ENCODE assay signal across 11 cellular contexts in genomic region chr7:96663457-96663856, GRCh38. TPM values are rescaled to one million over a fixed set of nuclear protein-coding genes. Genes with fewer than 3 reads are reported as not detected.
DNase-seq lines count a peak whose midpoint lies in the region; ATAC-seq and TF ChIP-seq lines count a peak whose summit lies in the region.
"Had no signal": no experiment of that assay in that cellular context is flagged by ENCODE, and none has a peak within 500 bp of the region (broad histone marks: within the 10 kb centered on the region; RNA-seq: fewer than 3 reads in every experiment).

No MANE protein-coding gene starts in this region.

- no peak overlapping the region for H4K8ac ChIP-seq in trophoblast cell (ENCODE audit: low read depth, low read length)

- POLR2A ChIA-PET in activated CD4-positive, alpha-beta T cell treated with anti-CD3 and anti-CD28 coated beads, Interleukin-2, amount 10 ng/mL, durations not matched to agents 7 days and 5 days (lab: Charles Lee): no interaction called here

- no peaks in the 10 kb centered on the region for H3K4me1 ChIP-seq in trophoblast cell (ENCODE audit: control insufficient read depth in 1 of 2, insufficient read depth in 2 of 2, low read length in 2 of 2)

- no peak overlapping the region for H2BK120ac ChIP-seq in trophoblast cell (ENCODE audit: insufficient read depth, low read length, poor library complexity)

- H3K36me3 Mint-ChIP-seq in activated CD4-positive, alpha-beta T cell treated with anti-CD3 and anti-CD28 coated beads, Interleukin-2, amount 10 ng/mL, durations not matched to agents 7 days and 5 days (ENCODE audit: low read depth): peaks cover 5% of the 10 kb centered on the region

- H2BK12ac ChIP-seq in trophoblast cell (ENCODE audit: low read length): no peak overlapping the region

- H3K27me3 ChIP-seq in trophoblast cell (ENCODE audit: insufficient read depth, low read length): no peaks in the 10 kb centered on the region
- no peaks in the 10 kb centered on the region for H3K27me3 ChIP-seq in dorsolateral prefrontal cortex

- ATAC-seq in HG02623 (IDR thresholded peaks at IDR 0.05; ENCODE audit: unreplicated experiment): peak; percentile 95
- ATAC-seq in HG03571 (IDR thresholded peaks at IDR 0.05; ENCODE audit: unreplicated experiment): peak; percentile 89
- ATAC-seq: Panc1 had no signal

- no peak overlapping the region for H3K4me3 Mint-ChIP-seq in activated CD4-positive, alpha-beta T cell treated with anti-CD3 and anti-CD28 coated beads, Interleukin-2, amount 10 ng/mL, durations not matched to agents 7 days and 5 days
- H3K4me3 Mint-ChIP-seq: brain had no signal

- H3K27ac Mint-ChIP-seq in activated CD4-positive, alpha-beta T cell treated with anti-CD3 and anti-CD28 coated beads, Interleukin-2, amount 10 ng/mL, durations not matched to agents 7 days and 5 days: no peak overlapping the region
- H3K27ac Mint-ChIP-seq: brain had no signal

- CTCF ChIA-PET in activated CD4-positive, alpha-beta T cell treated with anti-CD3 and anti-CD28 coated beads, Interleukin-2, amount 10 ng/mL, durations not matched to agents 7 days and 5 days (lab: Charles Lee): no interaction called here

- H3K27me3 Mint-ChIP-seq in activated CD4-positive, alpha-beta T cell treated with anti-CD3 and anti-CD28 coated beads, Interleukin-2, amount 10 ng/mL, durations not matched to agents 7 days and 5 days: no peaks in the 10 kb centered on the region

- H3K4me2 ChIP-seq in trophoblast cell (ENCODE audit: low read length): no peak overlapping the region

- no peaks in the 10 kb centered on the region for H3K79me1 ChIP-seq in trophoblast cell (ENCODE audit: low read length)

- H3K4ac ChIP-seq in trophoblast cell (ENCODE audit: low read depth, low read length): no peak overlapping the region

- no peak overlapping the region for H3K14ac ChIP-seq in trophoblast cell (ENCODE audit: low read length)

- H4K91ac ChIP-seq in trophoblast cell (ENCODE audit: low read depth, low read length): no peak overlapping the region

- H3K27ac ChIP-seq in trophoblast cell (ENCODE audit: low read depth, low read length): no peak overlapping the region
- no peak overlapping the region for H3K27ac ChIP-seq in dorsolateral prefrontal cortex

- no peak overlapping the region for H2AFZ ChIP-seq in trophoblast cell (ENCODE audit: insufficient read depth, low read length, poor library complexity)

- peaks cover 16% of the 10 kb centered on the region for H3K4me1 Mint-ChIP-seq in activated CD4-positive, alpha-beta T cell treated with anti-CD3 and anti-CD28 coated beads, Interleukin-2, amount 10 ng/mL, durations not matched to agents 7 days and 5 days
- H3K4me1 Mint-ChIP-seq: brain had no signal

- DNase-seq in SKM-1 treated with dmso at 0.1 percent for 144 hours (lab: John Stamatoyannopoulos, UW; ENCODE audit: unreplicated experiment) (peak; percentile 9), SKM-1 (lab: John Stamatoyannopoulos, UW; ENCODE audit: unreplicated experiment) (no peak), trophoblast cell (peak in 1 of 2 donors; percentile 18), dorsolateral prefrontal cortex (no peak), NCI-H1092 treated with DMSO at 0.1 percent for 48 hours (lab: John Stamatoyannopoulos, UW) (no peak)
- DNase-seq in activated CD4-positive, alpha-beta T cell treated with anti-CD3 and anti-CD28 coated beads, Interleukin-2, amount 10 ng/mL, durations not matched to agents 7 days and 5 days: no peak
- DNase-seq: activated CD4-positive, alpha-beta T cell treated with anti-CD3 and anti-CD28 coated beads for 4 hours had no signal

- intact Hi-C loops in dorsolateral prefrontal cortex (cut with DNase I): no loop called here

- no CpG with 5 or more reads among the region's 2 CpGs for WGBS in trophoblast cell (ENCODE audit: extremely low coverage, insufficient coverage, insufficient read length)

- H3K36me3 ChIP-seq in trophoblast cell (ENCODE audit: control insufficient read depth in 1 of 2, insufficient read depth in 2 of 2, low read length in 2 of 2): no peaks in the 10 kb centered on the region

- H2BK5ac ChIP-seq in trophoblast cell (ENCODE audit: low read depth, low read length, poor library complexity): no peak overlapping the region

- H3K4me3 ChIP-seq in trophoblast cell (ENCODE audit: low read depth, low read length): no peak overlapping the region
- H3K4me3 ChIP-seq in dorsolateral prefrontal cortex: no peak overlapping the region

- no peak overlapping the region for H3K18ac ChIP-seq in trophoblast cell (ENCODE audit: low read length)

- no peak overlapping the region for H3K23ac ChIP-seq in trophoblast cell (ENCODE audit: low read length)

- H3K9me3 Mint-ChIP-seq in activated CD4-positive, alpha-beta T cell treated with anti-CD3 and anti-CD28 coated beads, Interleukin-2, amount 10 ng/mL, durations not matched to agents 7 days and 5 days: no peaks in the 10 kb centered on the region
- H3K9me3 Mint-ChIP-seq: brain had no signal

- no peaks in the 10 kb centered on the region for H3K79me2 ChIP-seq in trophoblast cell (ENCODE audit: control insufficient read depth, insufficient read depth, low read length, poor library complexity)

- no peak overlapping the region for H2AK5ac ChIP-seq in trophoblast cell (ENCODE audit: low read length)

- no peaks in the 10 kb centered on the region for H3K9me3 ChIP-seq in trophoblast cell (ENCODE audit: insufficient read depth, low read depth, low read length)

- H3K9ac ChIP-seq in trophoblast cell (ENCODE audit: low read length): peak overlapping the region; percentile 66

- H4K12ac ChIP-seq in trophoblast cell (ENCODE audit: low read depth, low read length): no peak overlapping the region

- TF ChIP-seq CTCF in dorsolateral prefrontal cortex (IDR thresholded peaks at IDR 0.05 in 54 of 56, conservative IDR thresholded peaks at IDR 0.05 in 2 of 56; ENCODE audit: low read depth in 1 of 56, partially characterized antibody in 56 of 56): no peak

RNA-seq across cellular contexts. Expression of gene SEM1, which starts 46.2 kb away (rescaled TPM):
- polyA plus RNA-seq in trophoblast cell (2013): 117 TPM in 2 replicates
- 10 to 100 TPM; 29.3 to 77.1 (median 44.6) TPM for total RNA-seq in dorsolateral prefrontal cortex
- 10 to 100 TPM; 40.3 to 45.3 TPM for total RNA-seq in activated CD4-positive, alpha-beta T cell treated with anti-CD3 and anti-CD28 coated beads, Interleukin-2, amount 10 ng/mL, durations not matched to agents 7 days and 5 days
